ENCODE assay signal across 22 cellular contexts in genomic region chr6:38136547-38136946, GRCh38.
DNase-seq lines count a peak whose midpoint lies in the region; ATAC-seq lines count a peak whose summit lies in the region.
"Had no signal": no experiment of that assay in that cellular context is flagged by ENCODE, and none has a peak within 500 bp of the region (broad histone marks: within the 10 kb centered on the region; RNA-seq: fewer than 3 reads in every experiment).

No MANE protein-coding gene starts in this region.

- DNase-seq in NCI-H1694 treated with DMSO at 0.1 percent for 48 hours (lab: John Stamatoyannopoulos, UW) (peak; percentile 7), NCI-H1694 (lab: John Stamatoyannopoulos, UW) (no peak), NCI-H69 (lab: John Stamatoyannopoulos, UW) (peak; percentile 79), pons (ENCODE audit: low spot score) (peak; percentile 46), NCI-H2107 treated with DMSO at 0.1 percent for 48 hours (lab: John Stamatoyannopoulos, UW; ENCODE audit: unreplicated experiment) (no peak), SKM-1 (lab: John Stamatoyannopoulos, UW; ENCODE audit: unreplicated experiment) (no peak)
- DNase-seq: activated B cell treated with CpG ODN at 0.5 μM for 24 hours; activated CD4-positive, alpha-beta T cell treated with anti-CD3 and anti-CD28 coated beads, Interleukin-2, amount 50 U/mL, for 4 hours; activated naive CD4-positive, alpha-beta T cell treated with anti-CD3 and anti-CD28 coated beads, Interleukin-2, amount 10 ng/mL, durations not matched to agents 7 days and 5 days; DMS79 treated with DMSO at 0.1 percent for 48 hours; effector memory CD4-positive, alpha-beta T cell; erythroblast; foreskin melanocyte; left colon; mammary epithelial cell; NCI-H1436; psoas muscle; SHP77; stimulated activated naive CD4-positive, alpha-beta T cell treated with Interleukin-2 at 50 U/mL for 16 hours; tibial artery had no signal

- ATAC-seq in esophagus mucosa (peak; percentile 48), HG03520 (IDR thresholded peaks at IDR 0.05; ENCODE audit: unreplicated experiment) (no peak)
- ATAC-seq: left colon, psoas muscle had no signal

Comparison
In these comparisons a context has a peak if more than half of its experiments do, and no peak if none do; other contexts are left out.
1. DNase-seq: peak in NCI-H1694 treated with DMSO at 0.1 percent for 48 hours (single experiment), NCI-H69 (single experiment) and pons (single experiment); none in NCI-H1694 (single experiment), NCI-H2107 treated with DMSO at 0.1 percent for 48 hours (single experiment) and SKM-1 (single experiment).